ENCODE assay signal across 22 cellular contexts in the genomic region with DNA sequence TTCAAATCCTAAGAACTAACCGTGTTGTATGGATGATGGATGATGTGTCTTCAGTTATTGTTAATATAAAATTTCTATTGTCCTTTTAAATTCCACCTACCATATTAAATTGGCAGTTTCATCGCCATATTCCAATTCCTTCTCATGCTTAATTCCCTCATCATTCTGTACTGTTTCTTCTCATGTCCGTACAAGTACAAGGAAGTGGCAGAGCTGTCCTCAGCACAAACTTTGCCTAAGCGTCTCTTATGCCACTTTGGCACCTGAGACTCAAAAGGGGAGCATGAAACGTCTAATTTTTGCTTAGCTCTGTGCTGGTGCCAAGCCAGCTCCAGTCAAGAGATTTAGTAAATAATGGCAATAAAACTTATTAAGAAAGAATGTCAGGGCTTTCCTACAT.
"Had no signal": no experiment of that assay in that cellular context is flagged by ENCODE, and none has a peak within 500 bp of the region (broad histone marks: within the 10 kb centered on the region; RNA-seq: fewer than 3 reads in every experiment).

No MANE protein-coding gene starts in this region.

- H3K4me1 ChIP-seq: adrenal gland, SJSA1 had no signal

- H3K27me3 ChIP-seq: adrenal gland, SJSA1 had no signal

- H3K9me3 ChIP-seq: adrenal gland, SJSA1 had no signal

- H3K27ac ChIP-seq: adrenal gland, KMS-11, SJSA1 had no signal

- DNase-seq: activated CD4-positive, alpha-beta T cell treated with anti-CD3 and anti-CD28 coated beads for 48 hours; activated CD4-positive, alpha-beta T cell treated with anti-CD3 and anti-CD28 coated beads, Interleukin-2, amount 50 U/mL, for 4 hours; activated CD4-positive, CD25-positive, alpha-beta regulatory T cell treated with anti-CD3 and anti-CD28 coated beads, Interleukin-2, amount 50 U/mL, for 72 hours; activated CD8-positive, alpha-beta memory T cell treated with anti-CD3 and anti-CD28 coated beads, Interleukin-2, amount 50 U/mL, for 48 hours; activated CD8-positive, alpha-beta T cell treated with anti-CD3 and anti-CD28 coated beads, Interleukin-2, amount 10 ng/mL, durations not matched to agents 7 days and 5 days; activated naive CD4-positive, alpha-beta T cell treated with anti-CD3 and anti-CD28 coated beads, Interleukin-2, amount 50 U/mL, for 16 hours; activated naive CD8-positive, alpha-beta T cell treated with anti-CD3 and anti-CD28 coated beads, Interleukin-2, amount 10 ng/mL, durations not matched to agents 7 days and 5 days; activated T-cell treated with anti-CD3 and anti-CD28 coated beads, Interleukin-2, amount 50 U/mL, for 1 hour; adrenal gland; anterior cingulate cortex; caudate nucleus; MV-4-11; NCI-H1092 treated with DMSO at 0.1 percent for 48 hours; NCI-H1436; NCI-H1694 treated with DMSO at 0.1 percent for 48 hours; NCI-H2029 treated with DMSO at 0.1 percent for 48 hours; NCI-H524; NCI-H748 treated with DMSO at 0.1 percent for 48 hours; RPMI8226; SHP77 had no signal

- H3K4me3 ChIP-seq: adrenal gland, SJSA1 had no signal

- H3K9ac ChIP-seq: KMS-11 had no signal

- H3K36me3 ChIP-seq: adrenal gland, SJSA1 had no signal
